8 cellular contexts compared by ENCODE assay signal in genomic region chr17:36544320-36545092, GRCh38. TPM values are rescaled to one million over a fixed set of nuclear protein-coding genes. Genes with fewer than 3 reads are reported as not detected.
DNase-seq lines count a peak whose midpoint lies in the region; ATAC-seq and TF ChIP-seq lines count a peak whose summit lies in the region.

Gene GGNBP2, plus strand, starts transcription at chr17:36544919. Its CDS starts 806 bp downstream, at chr17:36545725.

- TF ChIP-seq CTCF in PC-3 (conservative IDR thresholded peaks at IDR 0.05; ENCODE audit: low read depth, low read length) (no peak), epithelial cell of esophagus (IDR thresholded peaks at IDR 0.05; ENCODE audit: insufficient read depth, low read depth, low read length, missing control alignments) (no peak), mucosa of descending colon (IDR thresholded peaks at IDR 0.05) (no peak)

- peak within 1 kb of the TSS; percentile 100 for H3K9ac ChIP-seq in PC-3 (ENCODE audit: low read length)

- H3K4me1 ChIP-seq in PC-3 (ENCODE audit: insufficient read depth, low read length) (peaks cover 9% of the 10 kb centered on the region), mucosa of descending colon (ENCODE audit: low read depth) (peaks cover 39% of the 10 kb centered on the region)

- BruUV-seq in PC-3 (replicated peaks; lab: Mats Ljungman, UMichigan): TSS peak; percentile 80

- peak within 1 kb of the TSS; percentile 91 for H3K27ac ChIP-seq in PC-3 (ENCODE audit: low read length)

- peaks cover 61% of the 10 kb centered on the region for H3K79me2 ChIP-seq in PC-3 (ENCODE audit: low read length)

- H4K20me1 ChIP-seq in PC-3 (ENCODE audit: low read length): peaks cover 23% of the 10 kb centered on the region

- intact Hi-C loops in PC-3 (cut with micrococcal nuclease): no loop called here
- intact Hi-C loops in mucosa of descending colon (cut with DNase I, micrococcal nuclease): no loop called here

- no peaks in the 10 kb centered on the region for H3K9me2 ChIP-seq in PC-3 (replicated peaks; ENCODE audit: low read length)

- H3K27me3 ChIP-seq in PC-3 (ENCODE audit: low read length): no peaks in the 10 kb centered on the region

- CTCF ChIA-PET in PC-3 (lab: Charles Lee): no interaction called here

- H3K9me3 ChIP-seq in PC-3 (ENCODE audit: low read length): no peaks in the 10 kb centered on the region
- H3K9me3 ChIP-seq in mucosa of descending colon: no peaks in the 10 kb centered on the region

- H3K36me3 ChIP-seq in PC-3 (ENCODE audit: low read depth, low read length): peaks cover 4% of the 10 kb centered on the region
- no peaks in the 10 kb centered on the region for H3K36me3 ChIP-seq in mucosa of descending colon (ENCODE audit: low read depth)

- H3F3A ChIP-seq in PC-3 (ENCODE audit: low read length, unreplicated experiment): no peaks in the 10 kb centered on the region

- peak within 1 kb of the TSS; percentile 98 for H2AFZ ChIP-seq in PC-3 (ENCODE audit: low read length)

- DNase-seq in DMS 273 (lab: John Stamatoyannopoulos, UW; ENCODE audit: unreplicated experiment) (peak; percentile 98), PC-3 (peak; percentile 83), activated T-cell treated with anti-CD3 and anti-CD28 coated beads for 4 hours (peak; percentile 81), epithelial cell of esophagus (ENCODE audit: low read depth) (peak; percentile 98), mucosa of descending colon (peak; percentile 91 to 96 (median 96))
- peak; percentile 88 for DNase-seq in Jurkat, Clone E6-1 (ENCODE audit: low read depth, low spot score)
- peak; percentile 81 to 89 for DNase-seq in stimulated activated CD8-positive, alpha-beta memory T cell treated with anti-CD3 and anti-CD28 coated beads, Interleukin-2, amount 100 ng/mL, for 48 hours (ENCODE audit: low read depth in 2 of 2)

- H3K4me3 ChIP-seq in Jurkat, Clone E6-1 (ENCODE audit: low read length): peak within 1 kb of the TSS; percentile 97
- H3K4me3 ChIP-seq in PC-3 (ENCODE audit: low read length) (peak within 1 kb of the TSS; percentile 99), epithelial cell of esophagus (ENCODE audit: low read length) (peak within 1 kb of the TSS; percentile 95), mucosa of descending colon (peak within 1 kb of the TSS; percentile 88)

- H3K4me2 ChIP-seq in PC-3 (ENCODE audit: low read length): peak within 1 kb of the TSS; percentile 97

- ATAC-seq in GM21576 (IDR thresholded peaks at IDR 0.05; ENCODE audit: unreplicated experiment) (peak; percentile 37), PC-3 (peak; percentile 65), mucosa of descending colon (peak; percentile 87)

- POLR2A ChIA-PET in PC-3 (lab: Charles Lee; ENCODE audit: unreplicated experiment): interaction anchor here (0.8 kb wide), 1 partner anchor 523 kb away, joined by 3 read pairs; no protein-coding TSS in a partner anchor

RNA-seq across cellular contexts. Expression of gene GGNBP2, which starts in this region (rescaled TPM):
- polyA plus RNA-seq in Jurkat, Clone E6-1 (2012; ENCODE audit: insufficient read depth, insufficient read length): 48.8 TPM
- total RNA-seq in PC-3 (2014; rRNA removed) (33.0 and 40.5 TPM in 2 replicates), mucosa of descending colon (10 to 100 TPM; 80.4 to 93.4 (median 90.7) TPM)

Comparison
In these comparisons a context has a peak if more than half of its experiments do, and no peak if none do; other contexts are left out.
1. Peak in every context shown above with its lines: DNase-seq, ATAC-seq, H3K4me3 ChIP-seq and H3K27ac ChIP-seq.
2. ATAC-seq: peak in every context shown above with its lines; median percentile 87 in mucosa of descending colon; 65 in PC-3; 37 in GM21576.